In the genomic region with DNA sequence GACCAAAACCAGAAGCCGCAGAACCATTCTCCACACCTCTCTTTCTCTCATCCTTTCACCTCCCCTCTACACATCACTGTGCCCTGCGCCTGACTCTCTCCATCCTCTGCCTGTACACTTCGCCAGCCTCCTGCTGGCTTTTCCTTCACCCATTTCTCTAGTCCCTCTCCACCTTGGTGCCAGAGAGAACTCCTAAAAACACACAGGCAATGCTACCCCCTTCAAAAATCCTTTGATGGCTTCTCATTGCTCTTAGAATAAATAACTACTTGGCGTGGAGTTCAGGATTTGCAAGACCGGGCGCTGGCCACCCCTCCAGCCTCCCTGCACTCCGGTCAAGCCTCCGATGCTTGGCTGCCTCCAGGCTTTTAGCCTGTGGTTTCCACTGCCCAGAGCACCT, we compare ENCODE assay signal across 2 cellular contexts.
TF ChIP-seq lines count a peak whose summit lies in the region.

No MANE protein-coding gene starts in this region.

TF ChIP-seq in HEK293, 187 proteins besides CTCF, POLR2A, EP300 and RAD21:
- TF ChIP-seq, protein P1, sequence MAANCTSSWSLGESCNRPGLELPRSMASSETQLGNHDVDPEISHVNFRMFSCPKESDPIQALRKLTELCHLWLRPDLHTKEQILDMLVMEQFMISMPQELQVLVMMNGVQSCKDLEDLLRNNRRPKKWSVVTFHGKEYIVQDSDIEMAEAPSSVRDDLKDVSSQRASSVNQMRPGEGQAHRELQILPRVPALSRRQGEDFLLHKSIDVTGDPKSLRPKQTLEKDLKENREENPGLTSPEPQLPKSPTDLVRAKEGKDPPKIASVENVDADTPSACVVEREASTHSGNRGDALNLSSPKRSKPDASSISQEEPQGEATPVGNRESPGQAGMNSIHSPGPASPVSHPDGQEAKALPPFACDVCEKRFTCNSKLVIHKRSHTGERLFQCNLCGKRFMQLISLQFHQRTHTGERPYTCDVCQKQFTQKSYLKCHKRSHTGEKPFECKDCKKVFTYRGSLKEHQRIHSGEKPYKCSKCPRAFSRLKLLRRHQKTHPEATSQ (tag by site-specific recombination; IDR thresholded peaks at IDR 0.05), result no peak
- TF ChIP-seq ZBTB21 (tag by site-specific recombination; IDR thresholded peaks at IDR 0.05), result no peak
- TF ChIP-seq ZNF670 (tag by site-specific recombination; IDR thresholded peaks at IDR 0.05; ENCODE audit: low read depth), result no peak
- TF ChIP-seq, protein P2, sequence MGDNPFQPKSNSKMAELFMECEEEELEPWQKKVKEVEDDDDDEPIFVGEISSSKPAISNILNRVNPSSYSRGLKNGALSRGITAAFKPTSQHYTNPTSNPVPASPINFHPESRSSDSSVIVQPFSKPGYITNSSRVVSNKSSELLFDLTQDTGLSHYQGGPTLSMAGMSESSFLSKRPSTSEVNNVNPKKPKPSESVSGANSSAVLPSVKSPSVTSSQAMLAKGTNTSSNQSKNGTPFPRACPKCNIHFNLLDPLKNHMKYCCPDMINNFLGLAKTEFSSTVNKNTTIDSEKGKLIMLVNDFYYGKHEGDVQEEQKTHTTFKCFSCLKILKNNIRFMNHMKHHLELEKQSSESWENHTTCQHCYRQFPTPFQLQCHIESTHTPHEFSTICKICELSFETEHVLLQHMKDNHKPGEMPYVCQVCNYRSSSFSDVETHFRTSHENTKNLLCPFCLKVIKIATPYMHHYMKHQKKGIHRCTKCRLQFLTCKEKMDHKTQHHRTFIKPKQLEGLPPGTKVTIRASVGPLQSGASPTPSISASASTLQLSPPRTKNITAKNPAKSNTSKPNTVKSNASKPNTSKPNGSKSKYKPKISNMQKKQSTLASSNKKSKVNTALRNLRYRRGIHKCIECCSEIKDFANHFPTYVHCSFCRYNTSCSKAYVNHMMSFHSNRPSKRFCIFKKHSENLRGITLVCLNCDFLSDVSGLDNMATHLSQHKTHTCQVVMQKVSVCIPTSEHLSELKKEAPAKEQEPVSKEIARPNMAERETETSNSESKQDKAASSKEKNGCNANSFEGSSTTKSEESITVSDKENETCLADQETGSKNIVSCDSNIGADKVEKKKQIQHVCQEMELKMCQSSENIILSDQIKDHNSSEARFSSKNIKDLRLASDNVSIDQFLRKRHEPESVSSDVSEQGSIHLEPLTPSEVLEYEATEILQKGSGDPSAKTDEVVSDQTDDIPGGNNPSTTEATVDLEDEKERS (tag by site-specific recombination; IDR thresholded peaks at IDR 0.05), result no peak
- TF ChIP-seq PRDM1 (tag by site-specific recombination; IDR thresholded peaks at IDR 0.05), result peak; percentile 57; the same call in 1 of the 2 replicates
- TF ChIP-seq ZNF404 (tag by site-specific recombination; IDR thresholded peaks at IDR 0.05), result no peak
TF ChIP-seq in HEK293: peak in this region for 1.

TF ChIP-seq in endothelial cell of umbilical vein, 7 proteins besides CTCF, POLR2A, EP300 and RAD21:
- TF ChIP-seq POLR2AphosphoS5 (IDR thresholded peaks at IDR 0.05; ENCODE audit: insufficient read depth, low read depth, low read length) (no peak), MYC (IDR thresholded peaks at IDR 0.05; ENCODE audit: low read depth, low read length) (no peak), GATA2 (IDR thresholded peaks at IDR 0.05; ENCODE audit: insufficient read depth, insufficient read length, low read depth, low read length) (no peak), JUN (IDR thresholded peaks at IDR 0.05; ENCODE audit: borderline replicate concordance, insufficient read depth, insufficient read length, low read depth) (no peak)
